ENCODE assay signal across 7 cellular contexts in the genomic region with DNA sequence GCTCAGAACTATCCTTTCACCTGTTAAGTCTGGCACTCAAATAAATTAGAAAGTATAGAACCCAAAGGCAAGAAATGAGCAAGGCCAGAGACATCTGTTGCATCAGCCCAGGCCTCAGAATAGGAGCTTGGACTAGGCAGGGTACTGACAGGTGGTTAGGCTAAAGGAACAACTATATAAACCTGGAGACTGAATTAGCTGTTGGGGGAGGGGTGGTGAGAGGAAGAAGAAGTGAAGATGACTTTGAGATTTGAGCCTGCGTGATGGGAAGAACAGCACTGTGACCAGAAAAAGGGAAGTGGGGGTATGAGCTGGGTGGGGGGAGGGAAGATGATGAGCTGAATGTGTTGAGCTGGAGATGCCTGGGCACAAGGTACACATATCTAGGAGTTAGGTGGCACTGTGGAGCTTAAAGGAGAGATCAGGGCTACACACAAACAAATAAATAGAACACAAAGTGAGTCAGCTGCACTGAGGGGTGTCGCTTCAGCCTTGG.
DNase-seq lines count a peak whose midpoint lies in the region; ATAC-seq lines count a peak whose summit lies in the region.

No MANE protein-coding gene starts in this region.

- ATAC-seq in GM18909 (IDR thresholded peaks at IDR 0.05; ENCODE audit: poor library complexity, unreplicated experiment) (peak; percentile 37), HG02943 (IDR thresholded peaks at IDR 0.05; ENCODE audit: low read depth, unreplicated experiment) (peak; percentile 51), GM21367 (IDR thresholded peaks at IDR 0.05; ENCODE audit: unreplicated experiment) (no peak)

- peak; percentile 89 for DNase-seq in RPMI8226
- DNase-seq in putamen (ENCODE audit: low spot score): peak; percentile 18
- DNase-seq in activated T-cell treated with anti-CD3 and anti-CD28 coated beads, Interleukin-2, amount 50 U/mL, for 1 hour: no peak
- DNase-seq in NCI-H526 treated with DMSO at 0.1 percent for 48 hours (lab: John Stamatoyannopoulos, UW): no peak

Comparison
In these comparisons a context has a peak if more than half of its experiments do, and no peak if none do; other contexts are left out.
1. DNase-seq: peak in RPMI8226 (single experiment) and putamen (single experiment); none in activated T-cell treated with anti-CD3 and anti-CD28 coated beads, Interleukin-2, amount 50 U/mL, for 1 hour (single experiment) and NCI-H526 treated with DMSO at 0.1 percent for 48 hours (single experiment).